ENCODE assay signal across 7 cellular contexts in genomic region chr3:49812916-49813496, GRCh38. TPM values are rescaled to one million over a fixed set of nuclear protein-coding genes. Genes with fewer than 3 reads are reported as not detected.
DNase-seq lines count a peak whose midpoint lies in the region; FAIRE-seq and TF ChIP-seq lines count a peak whose summit lies in the region.
"Had no signal": no experiment of that assay in that cellular context is flagged by ENCODE, and none has a peak within 500 bp of the region (broad histone marks: within the 10 kb centered on the region; RNA-seq: fewer than 3 reads in every experiment).

No MANE protein-coding gene starts in this region.

- DNase-seq in keratinocyte (ENCODE audit: low read depth, low spot score), result no peak
- no peak for DNase-seq in lower leg skin (ENCODE audit: low spot score in 2 of 2)
- no peak for DNase-seq in NCI-H526 treated with DMSO at 0.1 percent for 48 hours (lab: John Stamatoyannopoulos, UW)
- DNase-seq in SKM-1 (lab: John Stamatoyannopoulos, UW; ENCODE audit: unreplicated experiment), result no peak
- DNase-seq: DMS53 had no signal

- WGBS in lower leg skin, 2 donors, result 29 to 64% methylated on average over 5 to 8 of the region's 9 CpGs

- dilution Hi-C loops in keratinocyte (cut with MboI; ENCODE audit: extremely low pct_ligation_motif_present, low sequenced_read_pairs), result no loop called here

- no peak overlapping the region for H3K9ac ChIP-seq in keratinocyte (ENCODE audit: control insufficient read depth, extremely low read depth, insufficient read depth, low read length)

- TF ChIP-seq POLR2A in lower leg skin (IDR thresholded peaks at IDR 0.05), result no peak

- TF ChIP-seq CTCF in VCaP (conservative IDR thresholded peaks at IDR 0.05) (no peak), keratinocyte (optimal IDR thresholded peaks at IDR 0.05 in 1 of 3, IDR thresholded peaks at IDR 0.05 in 1 of 3, conservative IDR thresholded peaks at IDR 0.05 in 1 of 3; ENCODE audit: extremely low read depth in 1 of 3, insufficient read depth in 2 of 3, low read length in 3 of 3) (no peak), lower leg skin (IDR thresholded peaks at IDR 0.05) (no peak)

- H2AFZ ChIP-seq in ACC112 (ENCODE audit: low read length, unreplicated experiment) (peak overlapping the region; percentile 54), keratinocyte (ENCODE audit: control insufficient read depth, low read length) (peak overlapping the region; percentile 77)

- no peaks in the 10 kb centered on the region for H3K9me3 ChIP-seq in keratinocyte (ENCODE audit: control insufficient read depth, low read depth, low read length)

- no peak overlapping the region for H3K27ac ChIP-seq in ACC112 (ENCODE audit: low read depth, low read length)
- peak overlapping the region; percentile 45 for H3K27ac ChIP-seq in VCaP
- H3K27ac ChIP-seq in keratinocyte (ENCODE audit: control insufficient read depth, insufficient read depth, low read length), result no peak overlapping the region

- intact Hi-C loops in lower leg skin (cut with DNase I; ENCODE audit: low total_unique reads), result no loop called here

- H3K4me2 ChIP-seq in keratinocyte (ENCODE audit: control insufficient read depth, extremely low read depth, insufficient read depth, low read depth, low read length), result peak overlapping the region; percentile 85

- H3K36me3 ChIP-seq in ACC112 (ENCODE audit: insufficient read depth, low read length) (peaks cover 12% of the 10 kb centered on the region; the same call in 1 of the 2 replicates), keratinocyte (ENCODE audit: control insufficient read depth in 2 of 2, extremely low read depth in 1 of 2, insufficient read depth in 2 of 2, low read length in 2 of 2) (peaks cover 0 to 3% of the 10 kb centered on the region in 2 experiments)

- H3K4me3 ChIP-seq in ACC112 (ENCODE audit: low read depth, low read length), result peak overlapping the region; percentile 80
- no peak overlapping the region for H3K4me3 ChIP-seq in keratinocyte (ENCODE audit: control insufficient read depth in 2 of 3, extremely low read depth in 1 of 3, insufficient read depth in 2 of 3, low read depth in 1 of 3, low read length in 3 of 3)
- H3K4me3 ChIP-seq in lower leg skin (ENCODE audit: low read depth, poor library complexity, severe bottlenecking), result no peak overlapping the region

- FAIRE-seq in keratinocyte (lab: Jason Lieb, UNC), result no peak

- peaks cover 16% of the 10 kb centered on the region for H3K4me1 ChIP-seq in ACC112 (ENCODE audit: control insufficient read depth, insufficient read depth, low read length, unreplicated experiment)
- H3K4me1 ChIP-seq in keratinocyte (ENCODE audit: control insufficient read depth, extremely low read depth, insufficient read depth, low read length), result peaks cover 12% of the 10 kb centered on the region

- H3K27me3 ChIP-seq in ACC112 (ENCODE audit: insufficient read depth, low read length) (no peaks in the 10 kb centered on the region), keratinocyte (ENCODE audit: control insufficient read depth, extremely low read depth, insufficient read depth, low read length) (no peaks in the 10 kb centered on the region)

- H3K79me2 ChIP-seq in ACC112 (ENCODE audit: control insufficient read depth, insufficient read depth, low read length, unreplicated experiment), result peaks cover 11% of the 10 kb centered on the region
- no peaks in the 10 kb centered on the region for H3K79me2 ChIP-seq in keratinocyte (ENCODE audit: control insufficient read depth, insufficient read depth, low read length)

- H3K9me1 ChIP-seq in keratinocyte (ENCODE audit: control insufficient read depth, extremely low read depth, insufficient read depth, low read length), result no peaks in the 10 kb centered on the region

- H4K20me1 ChIP-seq in keratinocyte (ENCODE audit: control insufficient read depth, extremely low read depth, insufficient read depth, low read length), result no peaks in the 10 kb centered on the region

RNA-seq across cellular contexts. Expression of gene UBA7, which starts 0.7 kb away (rescaled TPM):
- 5.4 to 10.4 TPM (median 7.7 TPM) in 3 replicates for polyA plus RNA-seq in keratinocyte
- polyA plus RNA-seq in keratinocyte (2011; ENCODE audit: low read depth), result 0.55 TPM
- 1.6 and 1.9 TPM in 2 replicates for polyA plus RNA-seq in keratinocyte (2011; cell fraction: cytosol; rRNA removed)
- polyA plus RNA-seq in keratinocyte (2011; cell fraction: nucleus; rRNA removed), result 26.5 and 35.2 TPM in 2 replicates
- polyA plus RNA-seq in keratinocyte (2012; ENCODE audit: low replicate concordance), result 0.82 and 9.7 TPM in 2 replicates
- 13.5 to 30.4 TPM (median 13.7 TPM) in 3 replicates for polyA minus RNA-seq in keratinocyte
- 8.4 TPM for polyA minus RNA-seq in keratinocyte (2011; cell fraction: cytosol; rRNA and poly(A)+ RNA removed)
- 6.4 and 8.2 TPM in 2 replicates for polyA minus RNA-seq in keratinocyte (2011; cell fraction: nucleus; rRNA and poly(A)+ RNA removed)
- total RNA-seq in lower leg skin, result 10 to 100 TPM; 14.5 to 19.7 (median 18.2) TPM

RNA-seq across cellular contexts. Expression of gene INKA1, which starts 9.9 kb away (rescaled TPM):
- polyA plus RNA-seq in keratinocyte, result 10.1 to 20.6 TPM (median 12.0 TPM) in 3 replicates
- 3.0 TPM for polyA plus RNA-seq in keratinocyte (2011; ENCODE audit: low read depth)
- polyA plus RNA-seq in keratinocyte (2011; cell fraction: cytosol; rRNA removed), result 8.7 and 20.3 TPM in 2 replicates
- polyA plus RNA-seq in keratinocyte (2011; cell fraction: nucleus; rRNA removed), result 8.1 and 10.8 TPM in 2 replicates
- polyA plus RNA-seq in keratinocyte (2012; ENCODE audit: low replicate concordance), result 7.8 and 16.9 TPM in 2 replicates
- 5.3 to 17.0 TPM (median 10.0 TPM) in 3 replicates for polyA minus RNA-seq in keratinocyte
- polyA minus RNA-seq in keratinocyte (2011; cell fraction: cytosol; rRNA and poly(A)+ RNA removed), result 31.7 TPM
- polyA minus RNA-seq in keratinocyte (2011; cell fraction: nucleus; rRNA and poly(A)+ RNA removed), result 5.0 and 7.5 TPM in 2 replicates
- 10 to 100 TPM; 30.4 to 56.1 (median 37.9) TPM for total RNA-seq in lower leg skin

RNA-seq across cellular contexts. Expression of gene CDHR4, which starts 13.3 kb away (rescaled TPM):
- 0.19 TPM in 1 of 3 replicates, not detected in the others for polyA plus RNA-seq in keratinocyte
- 0.26 TPM for polyA plus RNA-seq in keratinocyte (2011; ENCODE audit: low read depth)
- polyA plus RNA-seq in keratinocyte (2011; cell fraction: cytosol; rRNA removed), result not detected in 2 replicates
- polyA plus RNA-seq in keratinocyte (2011; cell fraction: nucleus; rRNA removed), result 0.08 and 0.11 TPM in 2 replicates
- polyA plus RNA-seq in keratinocyte (2012; ENCODE audit: low replicate concordance), result not detected in 2 replicates
- not detected in 3 replicates for polyA minus RNA-seq in keratinocyte
- polyA minus RNA-seq in keratinocyte (2011; cell fraction: cytosol; rRNA and poly(A)+ RNA removed), result not detected
- polyA minus RNA-seq in keratinocyte (2011; cell fraction: nucleus; rRNA and poly(A)+ RNA removed), result not detected in 2 replicates
- total RNA-seq in lower leg skin, result under 1 TPM in 2 of 4 donors, not detected in 2; 0.36 to 0.84 TPM

RNA-seq across cellular contexts. Expression of gene IP6K1, which starts 26.7 kb away (rescaled TPM):
- 24.5 to 34.3 TPM (median 25.9 TPM) in 3 replicates for polyA plus RNA-seq in keratinocyte
- polyA plus RNA-seq in keratinocyte (2011; ENCODE audit: low read depth), result 40.6 TPM
- polyA plus RNA-seq in keratinocyte (2011; cell fraction: cytosol; rRNA removed), result 25.1 and 32.3 TPM in 2 replicates
- polyA plus RNA-seq in keratinocyte (2011; cell fraction: nucleus; rRNA removed), result 34.0 and 37.0 TPM in 2 replicates
- 19.3 and 25.2 TPM in 2 replicates for polyA plus RNA-seq in keratinocyte (2012; ENCODE audit: low replicate concordance)
- polyA minus RNA-seq in keratinocyte, result 49.3 to 153 TPM (median 61.9 TPM) in 3 replicates
- polyA minus RNA-seq in keratinocyte (2011; cell fraction: cytosol; rRNA and poly(A)+ RNA removed), result 48.2 TPM
- 27.4 and 63.8 TPM in 2 replicates for polyA minus RNA-seq in keratinocyte (2011; cell fraction: nucleus; rRNA and poly(A)+ RNA removed)
- total RNA-seq in lower leg skin, result 10 to 100 TPM; 44.1 to 56.5 (median 51.6) TPM

RNA-seq across cellular contexts. Expression of gene TRAIP, which starts 43.4 kb away (rescaled TPM):
- 3.7 to 5.8 TPM (median 5.8 TPM) in 3 replicates for polyA plus RNA-seq in keratinocyte
- polyA plus RNA-seq in keratinocyte (2011; ENCODE audit: low read depth), result 0.76 TPM
- 1.9 and 2.2 TPM in 2 replicates for polyA plus RNA-seq in keratinocyte (2011; cell fraction: cytosol; rRNA removed)
- 8.6 and 8.9 TPM in 2 replicates for polyA plus RNA-seq in keratinocyte (2011; cell fraction: nucleus; rRNA removed)
- polyA plus RNA-seq in keratinocyte (2012; ENCODE audit: low replicate concordance), result 0.79 and 3.7 TPM in 2 replicates
- polyA minus RNA-seq in keratinocyte, result 3.6 to 7.2 TPM (median 5.9 TPM) in 3 replicates
- polyA minus RNA-seq in keratinocyte (2011; cell fraction: cytosol; rRNA and poly(A)+ RNA removed), result not detected
- polyA minus RNA-seq in keratinocyte (2011; cell fraction: nucleus; rRNA and poly(A)+ RNA removed), result 1.3 and 1.4 TPM in 2 replicates
- total RNA-seq in lower leg skin, result 1 to 10 TPM; 1.1 to 4.8 (median 2.9) TPM
